In the genomic region with DNA sequence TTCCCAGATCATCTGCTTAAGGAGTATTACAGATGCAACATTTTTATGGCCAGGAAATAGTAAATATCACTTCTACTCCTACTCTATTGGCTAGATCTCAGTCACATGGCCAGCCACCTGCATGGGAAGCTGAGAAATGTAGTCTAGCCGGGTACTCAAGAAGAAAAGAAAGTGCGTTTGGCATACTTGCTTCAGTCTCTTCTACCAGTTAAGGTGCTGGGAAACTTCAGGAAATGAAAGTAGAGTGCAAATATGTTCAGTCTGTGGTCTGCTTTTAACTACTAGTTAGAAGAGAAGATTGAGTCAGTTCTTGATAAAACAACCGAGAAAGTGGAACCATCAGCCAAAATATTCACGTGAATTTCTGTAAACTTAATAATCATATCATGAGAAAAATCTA, we compare ENCODE assay signal across 9 cellular contexts.
DNase-seq lines count a peak whose midpoint lies in the region; ATAC-seq and FAIRE-seq lines count a peak whose summit lies in the region.
"Had no signal": no experiment of that assay in that cellular context is flagged by ENCODE, and none has a peak within 500 bp of the region (broad histone marks: within the 10 kb centered on the region; RNA-seq: fewer than 3 reads in every experiment).

No MANE protein-coding gene starts in this region.

- no peak for FAIRE-seq in frontal cortex (lab: Jason Lieb, UNC)

- peaks cover 13 to 18% (median 17%) of the 10 kb centered on the region in 3 donors for H3K4me1 Mint-ChIP-seq in CD8-positive, alpha-beta memory T cell
- H3K4me1 Mint-ChIP-seq in activated T-helper 1 cell treated with anti-CD3 and anti-CD28 coated beads, Interleukin-12 subunit alpha, Interleukin-12 subunit beta, Interleukin-2, Interleukin-4 antibody, amounts not matched to agents 30 ng/mL and 10 ng/mL and 1 ng/mL, durations not matched to agents 14 hours and 24 hours and 36 hours (ENCODE audit: low read depth) = peaks cover 15% of the 10 kb centered on the region

- H3K9me3 ChIP-seq in CD8-positive, alpha-beta memory T cell (ENCODE audit: low read length) = no peaks in the 10 kb centered on the region
- H3K9me3 ChIP-seq: Peyer's patch had no signal

- intact Hi-C loops in activated T-helper 1 cell treated with anti-CD3 and anti-CD28 coated beads, Interleukin-12 subunit alpha, Interleukin-12 subunit beta, Interleukin-2, Interleukin-4 antibody, amounts not matched to agents 30 ng/mL and 10 ng/mL and 1 ng/mL, durations not matched to agents 14 hours and 24 hours and 36 hours (cut with micrococcal nuclease) = loop anchor here (2.0 kb wide), 1 partner anchor 129 kb away; a partner anchor contains a TSS

- H3K4me3 ChIP-seq in CD8-positive, alpha-beta memory T cell (ENCODE audit: low read length) = no peak overlapping the region
- H3K4me3 ChIP-seq: Peyer's patch had no signal

- no peaks in the 10 kb centered on the region for H3K36me3 ChIP-seq in CD8-positive, alpha-beta memory T cell (ENCODE audit: insufficient read depth, low read length)
- H3K36me3 ChIP-seq: Peyer's patch had no signal

- ATAC-seq in GM19372 (IDR thresholded peaks at IDR 0.05; ENCODE audit: low read depth, unreplicated experiment) (peak; percentile 98), HG03139 (IDR thresholded peaks at IDR 0.05; ENCODE audit: unreplicated experiment) (peak; percentile 98)

- H3K27ac Mint-ChIP-seq in CD8-positive, alpha-beta memory T cell = peak overlapping the region in 5 of 8 donors; percentile 27 to 69 (median 52)
- no peak overlapping the region for H3K27ac Mint-ChIP-seq in activated T-helper 1 cell treated with anti-CD3 and anti-CD28 coated beads, Interleukin-12 subunit alpha, Interleukin-12 subunit beta, Interleukin-2, Interleukin-4 antibody, amounts not matched to agents 30 ng/mL and 10 ng/mL and 1 ng/mL, durations not matched to agents 14 hours and 24 hours and 36 hours

- peaks cover 19 to 30% (median 23%) of the 10 kb centered on the region in 3 donors for H3K36me3 Mint-ChIP-seq in CD8-positive, alpha-beta memory T cell
- H3K36me3 Mint-ChIP-seq in activated T-helper 1 cell treated with anti-CD3 and anti-CD28 coated beads, Interleukin-12 subunit alpha, Interleukin-12 subunit beta, Interleukin-2, Interleukin-4 antibody, amounts not matched to agents 30 ng/mL and 10 ng/mL and 1 ng/mL, durations not matched to agents 14 hours and 24 hours and 36 hours (ENCODE audit: low read depth) = peaks cover 9% of the 10 kb centered on the region

- no peaks in the 10 kb centered on the region for H3K9me3 Mint-ChIP-seq in CD8-positive, alpha-beta memory T cell
- H3K9me3 Mint-ChIP-seq in activated T-helper 1 cell treated with anti-CD3 and anti-CD28 coated beads, Interleukin-12 subunit alpha, Interleukin-12 subunit beta, Interleukin-2, Interleukin-4 antibody, amounts not matched to agents 30 ng/mL and 10 ng/mL and 1 ng/mL, durations not matched to agents 14 hours and 24 hours and 36 hours = no peaks in the 10 kb centered on the region

- peak in 1 of 5 donors; percentile 1 for DNase-seq in CD8-positive, alpha-beta memory T cell
- DNase-seq in activated T-helper 1 cell treated with anti-CD3 and anti-CD28 coated beads, Interleukin-12 subunit alpha, Interleukin-12 subunit beta, Interleukin-2, Interleukin-4 antibody, amounts not matched to agents 30 ng/mL and 10 ng/mL and 1 ng/mL, durations not matched to agents 14 hours and 24 hours and 36 hours (ENCODE audit: low spot score) = no peak
- no peak for DNase-seq in effector CD8-positive, alpha-beta T cell (lab: John Stamatoyannopoulos, UW)
- DNase-seq in frontal cortex (ENCODE audit: low spot score in 2 of 2) (no peak), activated gamma-delta T cell treated with Interleukin-2 at 50 U/mL for 16 hours (no peak), hypothalamus (lab: John Stamatoyannopoulos, UW) (no peak)

- no peak overlapping the region for H3K27ac ChIP-seq in CD8-positive, alpha-beta memory T cell (ENCODE audit: low read depth, low read length)
- H3K27ac ChIP-seq: Peyer's patch had no signal

- H3K4me3 Mint-ChIP-seq in CD8-positive, alpha-beta memory T cell = peak overlapping the region in 1 of 7 donors; percentile 57
- peak overlapping the region; percentile 3 for H3K4me3 Mint-ChIP-seq in activated T-helper 1 cell treated with anti-CD3 and anti-CD28 coated beads, Interleukin-12 subunit alpha, Interleukin-12 subunit beta, Interleukin-2, Interleukin-4 antibody, amounts not matched to agents 30 ng/mL and 10 ng/mL and 1 ng/mL, durations not matched to agents 14 hours and 24 hours and 36 hours

- CTCF ChIA-PET in CD8-positive, alpha-beta memory T cell (lab: Charles Lee) = interaction anchor here (0.7 kb wide), 1 partner anchor 158 kb away, joined by 3 read pairs; no protein-coding TSS in a partner anchor

- POLR2A ChIA-PET in CD8-positive, alpha-beta memory T cell (lab: Charles Lee) = no interaction called here

- no peaks in the 10 kb centered on the region for H3K27me3 Mint-ChIP-seq in CD8-positive, alpha-beta memory T cell
- H3K27me3 Mint-ChIP-seq in activated T-helper 1 cell treated with anti-CD3 and anti-CD28 coated beads, Interleukin-12 subunit alpha, Interleukin-12 subunit beta, Interleukin-2, Interleukin-4 antibody, amounts not matched to agents 30 ng/mL and 10 ng/mL and 1 ng/mL, durations not matched to agents 14 hours and 24 hours and 36 hours (ENCODE audit: insufficient read depth) = no peaks in the 10 kb centered on the region

- no peaks in the 10 kb centered on the region for H3K27me3 ChIP-seq in CD8-positive, alpha-beta memory T cell (ENCODE audit: insufficient read depth, low read length, poor library complexity, severe bottlenecking)
- H3K27me3 ChIP-seq: Peyer's patch had no signal

- H3K4me1 ChIP-seq in CD8-positive, alpha-beta memory T cell (ENCODE audit: insufficient read depth, low read length) = peaks cover 7% of the 10 kb centered on the region
- H3K4me1 ChIP-seq: Peyer's patch had no signal
